17 cellular contexts compared by ENCODE assay signal in genomic region chr5:133041910-133042309, GRCh38. TPM values are rescaled to one million over a fixed set of nuclear protein-coding genes. Genes with fewer than 3 reads are reported as not detected.
A peak's percentile ranks its signal among the peaks of the same experiment; 100 is the strongest.
DNase-seq lines count a peak whose midpoint lies in the region; ATAC-seq and TF ChIP-seq lines count a peak whose summit lies in the region.
"Had no signal": no experiment of that assay in that cellular context is flagged by ENCODE, and none has a peak within 500 bp of the region (broad histone marks: within the 10 kb centered on the region; RNA-seq: fewer than 3 reads in every experiment).

No MANE protein-coding gene starts in this region.

- H2AFZ ChIP-seq in OCI-LY7 (ENCODE audit: low read length): peak overlapping the region; percentile 34; the same call in 1 of the 2 replicates

- no peaks in the 10 kb centered on the region for H3K36me3 ChIP-seq in OCI-LY7 (ENCODE audit: insufficient read depth, low read length)
- H3K36me3 ChIP-seq: BLaER1 treated with 17β-estradiol and CSF1 and Interleukin-3, amounts not matched to agents 10 nM and 100 nM; left ventricle myocardium inferior had no signal

- no peak overlapping the region for H3K4me3 Mint-ChIP-seq in memory B cell
- H3K4me3 Mint-ChIP-seq: activated naive CD8-positive, alpha-beta T cell treated with anti-CD3 and anti-CD28 coated beads, Interleukin-2, amount 10 ng/mL, durations not matched to agents 7 days and 5 days; dendritic cell treated with granulocyte-macrophage colony-stimulating factor and Interleukin-4, amounts not matched to agents 40 ng/mL and 50 ng/mL, for 4 days; nephron progenitor cell had no signal

- no peaks in the 10 kb centered on the region for H3K9me2 ChIP-seq in OCI-LY7 (ENCODE audit: insufficient read depth, low read length)

- DNase-seq in EL (peak; percentile 58), OCI-LY7 (ENCODE audit: low spot score) (no peak), choroid plexus epithelial cell (ENCODE audit: low read depth) (peak; percentile 38), memory B cell (ENCODE audit: low spot score in 2 of 2) (no peak), hippocampal formation (lab: John Stamatoyannopoulos, UW) (no peak), islet precursor cell (no peak)
- DNase-seq in activated naive CD4-positive, alpha-beta T cell treated with anti-CD3 and anti-CD28 coated beads, Interleukin-2, amount 50 U/mL, for 72 hours (ENCODE audit: low spot score in 2 of 2): no peak
- DNase-seq: activated naive CD8-positive, alpha-beta T cell treated with anti-CD3 and anti-CD28 coated beads, Interleukin-2, amount 10 ng/mL, durations not matched to agents 7 days and 5 days; left ventricle myocardium inferior; MV-4-11; nephron progenitor cell; right cardiac atrium; stimulated activated CD4-positive, alpha-beta T cell treated with anti-CD3 and anti-CD28 coated beads, Interleukin-4, amount 100 ng/mL, for 1 hour had no signal

- H3K27ac ChIP-seq in OCI-LY7 (ENCODE audit: low read depth, low read length, poor library complexity, severe bottlenecking): no peak overlapping the region
- H3K27ac ChIP-seq: BLaER1 treated with 17β-estradiol and CSF1 and Interleukin-3, amounts not matched to agents 10 nM and 100 nM; left ventricle myocardium inferior; SK-N-MC had no signal

- H3K4me2 ChIP-seq in OCI-LY7 (ENCODE audit: low read length): no peak overlapping the region

- H3K4me1 ChIP-seq in OCI-LY7 (ENCODE audit: insufficient read depth, low read length, poor library complexity, severe bottlenecking): peaks cover 19% of the 10 kb centered on the region
- H3K4me1 ChIP-seq: left ventricle myocardium inferior had no signal

- CTCF ChIA-PET in OCI-LY7 (lab: Charles Lee; ENCODE audit: unreplicated experiment): interaction anchor here (1.0 kb wide), 1 partner anchor 9 kb away, joined by 3 read pairs; no protein-coding TSS in a partner anchor

- POLR2A ChIA-PET in OCI-LY7 (lab: Charles Lee): interaction anchor here (1.8 kb wide), 1 partner anchor 9 kb away, joined by 7 read pairs; the partner anchor contains the start of gene HSPA4

- H3K27me3 Mint-ChIP-seq in memory B cell: no peaks in the 10 kb centered on the region
- H3K27me3 Mint-ChIP-seq: activated naive CD8-positive, alpha-beta T cell treated with anti-CD3 and anti-CD28 coated beads, Interleukin-2, amount 10 ng/mL, durations not matched to agents 7 days and 5 days had no signal

- intact Hi-C loops in OCI-LY7 (cut with micrococcal nuclease; ENCODE audit: unreplicated experiment): no loop called here

- H3K27ac Mint-ChIP-seq in memory B cell: peak overlapping the region; percentile 35
- no peak overlapping the region for H3K27ac Mint-ChIP-seq in activated naive CD4-positive, alpha-beta T cell treated with anti-CD3 and anti-CD28 coated beads, Interleukin-2, amount 50 U/mL, for 72 hours
- H3K27ac Mint-ChIP-seq: activated naive CD8-positive, alpha-beta T cell treated with anti-CD3 and anti-CD28 coated beads, Interleukin-2, amount 10 ng/mL, durations not matched to agents 7 days and 5 days; dendritic cell treated with granulocyte-macrophage colony-stimulating factor and Interleukin-4, amounts not matched to agents 40 ng/mL and 50 ng/mL, for 4 days; nephron progenitor cell had no signal

- no peak for TF ChIP-seq CTCF in OCI-LY7 (conservative IDR thresholded peaks at IDR 0.05; ENCODE audit: low read length)
- TF ChIP-seq CTCF in choroid plexus epithelial cell (conservative IDR thresholded peaks at IDR 0.05; ENCODE audit: low read depth, low read length): peak; percentile 3

- no TSS peak for BruUV-seq in OCI-LY7 (replicated peaks; lab: Mats Ljungman, UMichigan)

- H4K20me1 ChIP-seq in OCI-LY7 (ENCODE audit: insufficient read depth, low read length): no peaks in the 10 kb centered on the region
- H4K20me1 ChIP-seq: BLaER1 treated with 17β-estradiol and CSF1 and Interleukin-3, amounts not matched to agents 10 nM and 100 nM had no signal

- no peak for ATAC-seq in memory B cell (ENCODE audit: low read depth)
- no peak for ATAC-seq in HG03045 (IDR thresholded peaks at IDR 0.05; ENCODE audit: unreplicated experiment)
- ATAC-seq in activated naive CD4-positive, alpha-beta T cell treated with anti-CD3 and anti-CD28 coated beads, Interleukin-2, amount 50 U/mL, for 72 hours: no peak
- ATAC-seq: right cardiac atrium had no signal

- no peaks in the 10 kb centered on the region for H3K36me3 Mint-ChIP-seq in memory B cell
- no peaks in the 10 kb centered on the region for H3K36me3 Mint-ChIP-seq in activated naive CD4-positive, alpha-beta T cell treated with anti-CD3 and anti-CD28 coated beads, Interleukin-2, amount 50 U/mL, for 72 hours
- H3K36me3 Mint-ChIP-seq: activated naive CD8-positive, alpha-beta T cell treated with anti-CD3 and anti-CD28 coated beads, Interleukin-2, amount 10 ng/mL, durations not matched to agents 7 days and 5 days had no signal

- H3K4me1 Mint-ChIP-seq in memory B cell: peaks cover 18% of the 10 kb centered on the region

- no peaks in the 10 kb centered on the region for H3K79me2 ChIP-seq in OCI-LY7 (ENCODE audit: insufficient read depth, low read depth, low read length)

- H3K9me3 ChIP-seq in OCI-LY7 (ENCODE audit: low read length): no peaks in the 10 kb centered on the region
- H3K9me3 ChIP-seq: BLaER1 treated with 17β-estradiol and CSF1 and Interleukin-3, amounts not matched to agents 10 nM and 100 nM; left ventricle myocardium inferior had no signal

- no peaks in the 10 kb centered on the region for H3K9me3 Mint-ChIP-seq in memory B cell
- no peaks in the 10 kb centered on the region for H3K9me3 Mint-ChIP-seq in activated naive CD4-positive, alpha-beta T cell treated with anti-CD3 and anti-CD28 coated beads, Interleukin-2, amount 50 U/mL, for 72 hours
- H3K9me3 Mint-ChIP-seq: activated naive CD8-positive, alpha-beta T cell treated with anti-CD3 and anti-CD28 coated beads, Interleukin-2, amount 10 ng/mL, durations not matched to agents 7 days and 5 days; dendritic cell treated with granulocyte-macrophage colony-stimulating factor and Interleukin-4, amounts not matched to agents 40 ng/mL and 50 ng/mL, for 4 days; nephron progenitor cell had no signal

- H3K4me3 ChIP-seq in OCI-LY7 (ENCODE audit: low read depth, low read length, poor library complexity, severe bottlenecking) (no peak overlapping the region), choroid plexus epithelial cell (ENCODE audit: low read depth, low read length) (no peak overlapping the region)
- H3K4me3 ChIP-seq: BLaER1 treated with 17β-estradiol and CSF1 and Interleukin-3, amounts not matched to agents 10 nM and 100 nM; left ventricle myocardium inferior; SK-N-MC had no signal

RNA-seq across cellular contexts. Expression of gene HSPA4, which starts 9.9 kb away (rescaled TPM):
- total RNA-seq in OCI-LY7 (2014; rRNA removed; shearing (Covaris generic)): 65.4 and 86.6 TPM in 2 replicates
- 190 and 226 TPM in 2 replicates for total RNA-seq in OCI-LY7 (2022)
- 100 to 1,000 TPM; 168 to 198 TPM for total RNA-seq in activated naive CD4-positive, alpha-beta T cell treated with anti-CD3 and anti-CD28 coated beads, Interleukin-2, amount 50 U/mL, for 72 hours

RNA-seq across cellular contexts. Expression of gene ZCCHC10, which starts 15.6 kb away (rescaled TPM):
- total RNA-seq in OCI-LY7 (2014; rRNA removed; shearing (Covaris generic)): 26.9 and 27.2 TPM in 2 replicates
- 45.2 and 45.4 TPM in 2 replicates for total RNA-seq in OCI-LY7 (2022)
- total RNA-seq in activated naive CD4-positive, alpha-beta T cell treated with anti-CD3 and anti-CD28 coated beads, Interleukin-2, amount 50 U/mL, for 72 hours: 10 to 100 TPM; 24.9 to 34.8 TPM

Comparison
In these comparisons a context has a peak if more than half of its experiments do, and no peak if none do; other contexts are left out.
1. DNase-seq: peak in EL (single experiment) and choroid plexus epithelial cell (single experiment); none in OCI-LY7 (single experiment), memory B cell (0 of 2), hippocampal formation (0 of 2), islet precursor cell (single experiment) and activated naive CD4-positive, alpha-beta T cell treated with anti-CD3 and anti-CD28 coated beads, Interleukin-2, amount 50 U/mL, for 72 hours (0 of 2).